12 cellular contexts compared by ENCODE assay signal in genomic region chr15:58038426-58039106, GRCh38. TPM values are rescaled to one million over a fixed set of nuclear protein-coding genes. Genes with fewer than 3 reads are reported as not detected.
DNase-seq lines count a peak whose midpoint lies in the region; ATAC-seq and TF ChIP-seq lines count a peak whose summit lies in the region.
"Had no signal": no experiment of that assay in that cellular context is flagged by ENCODE, and none has a peak within 500 bp of the region (broad histone marks: within the 10 kb centered on the region; RNA-seq: fewer than 3 reads in every experiment).

No MANE protein-coding gene starts in this region.

- H3K9me3 Mint-ChIP-seq in type B pancreatic cell: peaks cover 4% of the 10 kb centered on the region
- H3K9me3 Mint-ChIP-seq: activated naive CD8-positive, alpha-beta T cell treated with anti-CD3 and anti-CD28 coated beads for 36 hours had no signal

- H3K27me3 ChIP-seq in right atrium auricular region: no peaks in the 10 kb centered on the region
- H3K27me3 ChIP-seq in foreskin keratinocyte: no peaks in the 10 kb centered on the region

- H3K4me1 Mint-ChIP-seq in type B pancreatic cell (ENCODE audit: unreplicated experiment): peaks cover 32% of the 10 kb centered on the region
- H3K4me1 Mint-ChIP-seq: activated naive CD8-positive, alpha-beta T cell treated with anti-CD3 and anti-CD28 coated beads for 36 hours had no signal

- H3K4me1 ChIP-seq in right atrium auricular region (peaks cover 0 to 19% of the 10 kb centered on the region in 2 donors), foreskin keratinocyte (peaks cover 25% of the 10 kb centered on the region)
- H3K4me1 ChIP-seq: parathyroid adenoma had no signal

- H3K27ac ChIP-seq in right atrium auricular region (no peak overlapping the region), RWPE1 (no peak overlapping the region), foreskin keratinocyte (no peak overlapping the region), substantia nigra (ENCODE audit: low read depth, low read length, poor library complexity, severe bottlenecking) (no peak overlapping the region)
- H3K27ac ChIP-seq: parathyroid adenoma had no signal

- peak; percentile 53 for ATAC-seq in Right ventricle myocardium inferior
- ATAC-seq in foreskin keratinocyte: no peak

- DNase-seq in Right ventricle myocardium inferior (ENCODE audit: missing footprints): no peak
- DNase-seq in right atrium auricular region (ENCODE audit: low spot score): no peak
- DNase-seq in RWPE1 (ENCODE audit: low spot score): peak; percentile 46
- DNase-seq in foreskin keratinocyte: peak; percentile 68 to 73
- no peak for DNase-seq in type B pancreatic cell (ENCODE audit: extremely low spot score, unreplicated experiment)
- DNase-seq in SW480 (ENCODE audit: low spot score): no peak
- no peak for DNase-seq in NK-92 (lab: John Stamatoyannopoulos, UW; ENCODE audit: unreplicated experiment)
- DNase-seq in substantia nigra (lab: John Stamatoyannopoulos, UW): no peak
- DNase-seq: activated CD4-positive, alpha-beta T cell treated with anti-CD3 and anti-CD28 coated beads for 4 hours; activated naive CD8-positive, alpha-beta T cell treated with anti-CD3 and anti-CD28 coated beads for 36 hours; stimulated activated CD8-positive, alpha-beta memory T cell treated with anti-CD3 and anti-CD28 coated beads, Interleukin-4, amount 100 ng/mL, for 48 hours had no signal

- no peak for TF ChIP-seq CTCF in right atrium auricular region (IDR thresholded peaks at IDR 0.05)
- TF ChIP-seq CTCF in RWPE1 (conservative IDR thresholded peaks at IDR 0.05; ENCODE audit: low read depth): no peak
- TF ChIP-seq CTCF in foreskin keratinocyte (conservative IDR thresholded peaks at IDR 0.05): no peak
- no peak for TF ChIP-seq CTCF in type B pancreatic cell (conservative IDR thresholded peaks at IDR 0.05)

- H3K9me3 ChIP-seq in right atrium auricular region: no peaks in the 10 kb centered on the region

- no peak overlapping the region for H3K27ac Mint-ChIP-seq in type B pancreatic cell
- H3K27ac Mint-ChIP-seq: activated naive CD8-positive, alpha-beta T cell treated with anti-CD3 and anti-CD28 coated beads for 36 hours had no signal

- CTCF ChIA-PET in RWPE1 (lab: Yijun Ruan, JAX): interaction anchor here (0.6 to 0.9 kb wide), 4 partner anchors 32 to 225 kb away, joined by 3 to 4 read pairs (median 3); no protein-coding TSS in a partner anchor

- no peak overlapping the region for H3K4me3 ChIP-seq in right atrium auricular region

- POLR2A ChIA-PET in RWPE1 (lab: Yijun Ruan, JAX; ENCODE audit: low non-redundant PET): no interaction called here

- no peaks in the 10 kb centered on the region for H3K36me3 Mint-ChIP-seq in type B pancreatic cell
- H3K36me3 Mint-ChIP-seq: activated naive CD8-positive, alpha-beta T cell treated with anti-CD3 and anti-CD28 coated beads for 36 hours had no signal

- H3K27me3 Mint-ChIP-seq in type B pancreatic cell: peaks cover 35% of the 10 kb centered on the region

- H3K36me3 ChIP-seq in right atrium auricular region: no peaks in the 10 kb centered on the region

- intact Hi-C loops in Right ventricle myocardium inferior (cut with DNase I): no loop called here

- peak overlapping the region; percentile 9 for H3K4me3 Mint-ChIP-seq in type B pancreatic cell
- H3K4me3 Mint-ChIP-seq: activated naive CD8-positive, alpha-beta T cell treated with anti-CD3 and anti-CD28 coated beads for 36 hours had no signal

RNA-seq across cellular contexts. Expression of gene ALDH1A2, which starts 26.9 kb away (rescaled TPM):
- total RNA-seq in Right ventricle myocardium inferior: 14.2 TPM
- total RNA-seq in right atrium auricular region: 10 to 100 TPM; 38.7 to 47.8 TPM
- total RNA-seq in foreskin keratinocyte: 1.7 and 1.9 TPM in 2 replicates
- polyA plus RNA-seq in foreskin keratinocyte: 0.83 and 0.96 TPM in 2 replicates
- total RNA-seq in type B pancreatic cell (ENCODE audit: low replicate concordance): 10.4 and 38.3 TPM in 2 replicates

Comparison
In these comparisons a context has a peak if more than half of its experiments do, and no peak if none do; other contexts are left out.
1. DNase-seq: peak in RWPE1 (single experiment) and foreskin keratinocyte (2 of 2); none in Right ventricle myocardium inferior (single experiment), right atrium auricular region (single experiment), type B pancreatic cell (single experiment), SW480 (single experiment), NK-92 (single experiment) and substantia nigra (0 of 49).